In the genomic region with DNA sequence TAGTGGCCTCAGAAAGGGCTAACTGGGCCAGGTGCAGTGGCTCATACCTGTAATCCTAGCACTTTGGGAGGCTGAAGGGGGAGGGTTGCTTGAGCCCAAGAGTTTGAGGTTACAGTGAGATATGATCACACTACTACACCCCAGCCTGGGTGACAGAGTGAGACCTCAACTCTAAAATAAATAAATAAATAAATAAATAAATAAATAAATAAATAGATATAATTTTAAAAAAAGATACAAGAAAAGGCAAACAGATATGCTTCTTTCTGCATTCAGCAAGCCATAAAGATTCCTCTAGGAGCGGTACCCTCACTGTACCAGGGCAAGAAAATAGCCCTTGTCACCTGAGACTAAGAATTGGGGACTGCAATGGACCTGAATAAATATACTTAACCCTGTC, we compare ENCODE assay signal across 1 cellular context.
TF ChIP-seq lines count a peak whose summit lies in the region.

No MANE protein-coding gene starts in this region.

TF ChIP-seq in A549, 52 proteins besides CTCF, POLR2A, EP300 and RAD21:
- TF ChIP-seq, protein P1, sequence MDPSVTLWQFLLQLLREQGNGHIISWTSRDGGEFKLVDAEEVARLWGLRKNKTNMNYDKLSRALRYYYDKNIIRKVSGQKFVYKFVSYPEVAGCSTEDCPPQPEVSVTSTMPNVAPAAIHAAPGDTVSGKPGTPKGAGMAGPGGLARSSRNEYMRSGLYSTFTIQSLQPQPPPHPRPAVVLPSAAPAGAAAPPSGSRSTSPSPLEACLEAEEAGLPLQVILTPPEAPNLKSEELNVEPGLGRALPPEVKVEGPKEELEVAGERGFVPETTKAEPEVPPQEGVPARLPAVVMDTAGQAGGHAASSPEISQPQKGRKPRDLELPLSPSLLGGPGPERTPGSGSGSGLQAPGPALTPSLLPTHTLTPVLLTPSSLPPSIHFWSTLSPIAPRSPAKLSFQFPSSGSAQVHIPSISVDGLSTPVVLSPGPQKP (IDR thresholded peaks at IDR 0.05; ENCODE audit: low read depth, low read length): no peak
- peak; percentile 36 for TF ChIP-seq ZC3H11A (IDR thresholded peaks at IDR 0.05)
TF ChIP-seq in A549: peak in this region for 1.
